ENCODE assay signal across 14 cellular contexts in genomic region chr3:121894191-121894990, GRCh38. TPM values are rescaled to one million over a fixed set of nuclear protein-coding genes. Genes with fewer than 3 reads are reported as not detected.
DNase-seq lines count a peak whose midpoint lies in the region; ATAC-seq and TF ChIP-seq lines count a peak whose summit lies in the region.
"Had no signal": no experiment of that assay in that cellular context is flagged by ENCODE, and none has a peak within 500 bp of the region (broad histone marks: within the 10 kb centered on the region; RNA-seq: fewer than 3 reads in every experiment).

SLC15A2 (plus strand) TSS chr3:121894401; CDS start chr3:121894477, 76 bp downstream.

- H3K4me1 ChIP-seq in adrenal gland (replicated peaks in 1 of 2) (peaks cover 0 to 8% of the 10 kb centered on the region in 2 donors), right cardiac atrium (ENCODE audit: control insufficient read depth, insufficient read depth, low read length) (peaks cover 2% of the 10 kb centered on the region), neutrophil (ENCODE audit: control insufficient read depth in 1 of 2, insufficient read depth in 1 of 2, low read depth in 1 of 2, low read length in 1 of 2) (peaks cover 12 to 13% of the 10 kb centered on the region in 2 experiments), vagina (peaks cover 12% of the 10 kb centered on the region)
- no peaks in the 10 kb centered on the region for H3K4me1 ChIP-seq in CD8-positive, alpha-beta T cell (ENCODE audit: insufficient read depth, low read length)

- peak; percentile 69 to 89 for ATAC-seq in right cardiac atrium
- no peak for ATAC-seq in CD8-positive, alpha-beta T cell
- ATAC-seq: activated CD4-positive, alpha-beta T cell treated with anti-CD3 and anti-CD28 coated beads for 36 hours; GM12878; Panc1; stimulated activated naive B cell treated with anti-CD40 and anti-IgM and Interleukin-4, amounts not matched to agents 10 μg/mL and 1 μg/mL and 100 μg/mL, for 72 hours had no signal

- DNase-seq in adrenal gland (peak in 4 of 7 donors; percentile 17 to 19 (median 18)), right cardiac atrium (peak; percentile 37 to 78 (median 52)), vagina (ENCODE audit: extremely low spot score in 2 of 2) (no peak), DMS53 (lab: John Stamatoyannopoulos, UW) (no peak), GM10248 (ENCODE audit: extremely low spot score) (no peak)
- no peak for DNase-seq in CD8-positive, alpha-beta T cell
- DNase-seq: activated CD4-positive, alpha-beta T cell treated with anti-CD3 and anti-CD28 coated beads for 36 hours; GOT3; NCI-H1105 treated with DMSO at 0.1 percent for 48 hours; stimulated activated naive B cell treated with anti-CD40 and anti-IgM and Interleukin-4, amounts not matched to agents 10 μg/mL and 1 μg/mL and 100 μg/mL, for 72 hours had no signal

- H3K9me3 ChIP-seq in adrenal gland (replicated peaks in 1 of 3): no peaks in the 10 kb centered on the region
- no peaks in the 10 kb centered on the region for H3K9me3 ChIP-seq in right cardiac atrium (ENCODE audit: control insufficient read depth, low read length)
- no peaks in the 10 kb centered on the region for H3K9me3 ChIP-seq in neutrophil
- H3K9me3 ChIP-seq in vagina: no peaks in the 10 kb centered on the region
- H3K9me3 ChIP-seq in CD8-positive, alpha-beta T cell (ENCODE audit: low read length): no peaks in the 10 kb centered on the region

- CTCF ChIA-PET in CD8-positive, alpha-beta T cell (lab: Charles Lee): no interaction called here
- CTCF ChIA-PET in GM10248 (lab: Yijun Ruan, JAX): interaction anchor here (0.9 to 1.8 kb wide), 3 partner anchors 13 to 348 kb away, joined by 4 read pairs; partner anchors contain the start of gene POLQ

- no peak within 1 kb of the TSS for H3K4me3 Mint-ChIP-seq in CD8-positive, alpha-beta T cell
- H3K4me3 Mint-ChIP-seq: activated CD4-positive, alpha-beta T cell treated with anti-CD3 and anti-CD28 coated beads for 36 hours; stimulated activated naive B cell treated with anti-CD40 and anti-IgM and Interleukin-4, amounts not matched to agents 10 μg/mL and 1 μg/mL and 100 μg/mL, for 72 hours had no signal

- no peaks in the 10 kb centered on the region for H3K9me3 Mint-ChIP-seq in CD8-positive, alpha-beta T cell
- H3K9me3 Mint-ChIP-seq: stimulated activated naive B cell treated with anti-CD40 and anti-IgM and Interleukin-4, amounts not matched to agents 10 μg/mL and 1 μg/mL and 100 μg/mL, for 72 hours had no signal

- whole genome bisulfite sequencing in adrenal gland, 4 donors: 29 to 38% (median 35%) methylated on average over 3 of the region's 3 CpGs
- WGBS in right cardiac atrium: 17% methylated on average over 3 of the region's 3 CpGs

- TF ChIP-seq CTCF in C4-2B (conservative IDR thresholded peaks at IDR 0.05): no peak
- TF ChIP-seq CTCF in adrenal gland (IDR thresholded peaks at IDR 0.05): no peak
- no peak for TF ChIP-seq CTCF in neutrophil (IDR thresholded peaks at IDR 0.05)
- TF ChIP-seq CTCF in vagina (IDR thresholded peaks at IDR 0.05): no peak
- no peak for TF ChIP-seq CTCF in CD8-positive, alpha-beta T cell (IDR thresholded peaks at IDR 0.05)
- no peak for TF ChIP-seq CTCF in GM10248 (IDR thresholded peaks at IDR 0.05; ENCODE audit: control extremely low read depth, extremely low read depth, low read depth, missing control alignments)

- H3K27me3 ChIP-seq in adrenal gland (no peaks in the 10 kb centered on the region), right cardiac atrium (ENCODE audit: control insufficient read depth, insufficient read depth) (no peaks in the 10 kb centered on the region), neutrophil (no peaks in the 10 kb centered on the region), vagina (no peaks in the 10 kb centered on the region)
- H3K27me3 ChIP-seq in CD8-positive, alpha-beta T cell (ENCODE audit: insufficient read depth, low read length): no peaks in the 10 kb centered on the region

- H3K27ac ChIP-seq in C4-2B: peak within 1 kb of the TSS; percentile 66; the same call in 1 of the 2 replicates
- no peak within 1 kb of the TSS for H3K27ac ChIP-seq in adrenal gland
- no peak within 1 kb of the TSS for H3K27ac ChIP-seq in right cardiac atrium (ENCODE audit: low read length)
- H3K27ac ChIP-seq in neutrophil: peak within 1 kb of the TSS; percentile 56
- H3K27ac ChIP-seq in vagina: no peak within 1 kb of the TSS
- no peak within 1 kb of the TSS for H3K27ac ChIP-seq in CD8-positive, alpha-beta T cell (ENCODE audit: low read depth, low read length)

- no peak for TF ChIP-seq POLR2A in adrenal gland (IDR thresholded peaks at IDR 0.05)
- TF ChIP-seq POLR2A in vagina (IDR thresholded peaks at IDR 0.05): no peak

- POLR2A ChIA-PET in CD8-positive, alpha-beta T cell (lab: Charles Lee): interaction anchor here (0.6 kb wide), 1 partner anchor 86 kb away, joined by 5 read pairs; no protein-coding TSS in a partner anchor
- POLR2A ChIA-PET in GM10248 (lab: Yijun Ruan, JAX): no interaction called here

- no peaks in the 10 kb centered on the region for H3K27me3 Mint-ChIP-seq in CD8-positive, alpha-beta T cell (ENCODE audit: low read depth)
- H3K27me3 Mint-ChIP-seq: activated CD4-positive, alpha-beta T cell treated with anti-CD3 and anti-CD28 coated beads for 36 hours; stimulated activated naive B cell treated with anti-CD40 and anti-IgM and Interleukin-4, amounts not matched to agents 10 μg/mL and 1 μg/mL and 100 μg/mL, for 72 hours had no signal

- H3K4me3 ChIP-seq in adrenal gland (no peak within 1 kb of the TSS), right cardiac atrium (ENCODE audit: low read length) (no peak within 1 kb of the TSS), neutrophil (ENCODE audit: low read depth in 1 of 2, low read length in 1 of 2) (no peak within 1 kb of the TSS), vagina (no peak within 1 kb of the TSS)
- H3K4me3 ChIP-seq in CD8-positive, alpha-beta T cell (ENCODE audit: low read depth, low read length): no peak within 1 kb of the TSS
- H3K4me3 ChIP-seq: GM12878 had no signal

- H3K36me3 Mint-ChIP-seq in CD8-positive, alpha-beta T cell: peaks cover 8% of the 10 kb centered on the region

- no peak within 1 kb of the TSS for H3K27ac Mint-ChIP-seq in CD8-positive, alpha-beta T cell
- H3K27ac Mint-ChIP-seq: activated CD4-positive, alpha-beta T cell treated with anti-CD3 and anti-CD28 coated beads for 36 hours; stimulated activated naive B cell treated with anti-CD40 and anti-IgM and Interleukin-4, amounts not matched to agents 10 μg/mL and 1 μg/mL and 100 μg/mL, for 72 hours had no signal

- H3K36me3 ChIP-seq in adrenal gland (replicated peaks in 1 of 2) (no peaks in the 10 kb centered on the region), neutrophil (peaks cover 21% of the 10 kb centered on the region), vagina (no peaks in the 10 kb centered on the region)
- H3K36me3 ChIP-seq in CD8-positive, alpha-beta T cell (ENCODE audit: insufficient read depth, low read length): no peaks in the 10 kb centered on the region

- intact Hi-C loops in adrenal gland (cut with DNase I): no loop called here
- intact Hi-C loops in right cardiac atrium (cut with DNase I): no loop called here
- intact Hi-C loops in vagina (cut with DNase I): no loop called here
- intact Hi-C loops in CD8-positive, alpha-beta T cell (cut with DNase I, micrococcal nuclease): no loop called here

- no peaks in the 10 kb centered on the region for H3K4me1 Mint-ChIP-seq in CD8-positive, alpha-beta T cell (ENCODE audit: low read depth)
- H3K4me1 Mint-ChIP-seq: activated CD4-positive, alpha-beta T cell treated with anti-CD3 and anti-CD28 coated beads for 36 hours; stimulated activated naive B cell treated with anti-CD40 and anti-IgM and Interleukin-4, amounts not matched to agents 10 μg/mL and 1 μg/mL and 100 μg/mL, for 72 hours had no signal

RNA-seq across cellular contexts. Expression of gene SLC15A2, which starts in this region (rescaled TPM):
- total RNA-seq in adrenal gland: 1 to 10 TPM; 1.4 to 4.0 (median 2.4) TPM
- polyA plus RNA-seq in adrenal gland: 1 to 10 TPM in 2 of 3 donors, under 1 TPM in 1; 0.51 to 2.1 (median 1.2) TPM
- 1 to 10 TPM in 3 of 4 donors, under 1 TPM in 1; 0.56 to 8.5 (median 6.6) TPM for total RNA-seq in right cardiac atrium
- polyA plus RNA-seq in right cardiac atrium: 1.4 TPM
- total RNA-seq in vagina: 0.49 TPM
- 1 to 10 TPM in 1 of 2 experiments, under 1 TPM in 1; 0.97 to 1.5 TPM for total RNA-seq in CD8-positive, alpha-beta T cell

Comparison
In these comparisons a context has a peak if more than half of its experiments do, and no peak if none do; other contexts are left out.
1. H3K27ac ChIP-seq: peak in C4-2B (single experiment) and neutrophil (single experiment); none in adrenal gland (0 of 5), right cardiac atrium (single experiment), vagina (single experiment) and CD8-positive, alpha-beta T cell (single experiment).
2. DNase-seq: peak in adrenal gland (4 of 7) and right cardiac atrium (3 of 3); none in vagina (0 of 2), DMS53 (single experiment), CD8-positive, alpha-beta T cell (0 of 7) and GM10248 (single experiment).